22 cellular contexts compared by ENCODE assay signal in the genomic region with DNA sequence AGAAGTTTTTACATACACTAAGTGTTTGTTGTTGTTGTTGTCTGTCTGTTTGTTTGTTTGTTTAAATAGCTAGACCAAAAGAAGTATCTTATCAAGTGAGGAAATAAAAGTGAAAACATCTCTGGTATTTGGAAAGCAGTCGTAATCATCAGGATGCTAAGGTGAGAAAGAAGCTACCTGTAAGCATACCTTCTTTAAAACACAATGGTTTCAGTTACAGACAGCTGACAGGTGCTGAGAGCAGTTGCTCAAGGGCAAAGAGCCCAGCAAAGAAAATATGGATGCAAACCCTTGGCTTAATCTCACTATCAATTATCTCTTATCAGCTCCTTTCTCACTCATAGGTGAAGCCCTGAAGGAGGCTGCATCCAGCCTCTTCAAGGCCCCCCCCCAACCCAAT.
"Had no signal": no experiment of that assay in that cellular context is flagged by ENCODE, and none has a peak within 500 bp of the region (broad histone marks: within the 10 kb centered on the region; RNA-seq: fewer than 3 reads in every experiment).

No MANE protein-coding gene starts in this region.

- H3K9me3 ChIP-seq: SJSA1 had no signal

- H3K4me1 ChIP-seq: SJSA1 had no signal

- H3K36me3 Mint-ChIP-seq: IgD-negative memory B cell had no signal

- H3K9ac ChIP-seq: KMS-11 had no signal

- H3K36me3 ChIP-seq: SJSA1 had no signal

- DNase-seq: Kasumi-1; NCI-H1092 treated with DMSO at 0.1 percent for 48 hours; NCI-H1436; NCI-H187; NCI-H2029; NCI-H2081 treated with DMSO at 0.1 percent for 48 hours; NCI-H2171; NCI-H226; NCI-H446; NCI-H510A; NCI-H526; NCI-H748 treated with DMSO at 0.1 percent for 48 hours; NK-92 treated with Interleukin-12 subunit alpha and Interleukin-12 subunit beta, amount 100 ng/mL, for 24 hours; Right ventricle myocardium superior; RPMI8226; SIG-M5 had no signal

- H3K4me2 ChIP-seq: KMS-11 had no signal

- H3K4me3 ChIP-seq: K562, SJSA1, SK-N-MC had no signal

- H3K27ac Mint-ChIP-seq: IgD-negative memory B cell had no signal

- FAIRE-seq: K562, RCC 7860 had no signal

- H3K4me3 Mint-ChIP-seq: IgD-negative memory B cell had no signal

- H3K27ac ChIP-seq: KMS-11, SJSA1, SK-N-MC had no signal

- H3K27me3 Mint-ChIP-seq: IgD-negative memory B cell had no signal
